20 cellular contexts compared by ENCODE assay signal in the genomic region with DNA sequence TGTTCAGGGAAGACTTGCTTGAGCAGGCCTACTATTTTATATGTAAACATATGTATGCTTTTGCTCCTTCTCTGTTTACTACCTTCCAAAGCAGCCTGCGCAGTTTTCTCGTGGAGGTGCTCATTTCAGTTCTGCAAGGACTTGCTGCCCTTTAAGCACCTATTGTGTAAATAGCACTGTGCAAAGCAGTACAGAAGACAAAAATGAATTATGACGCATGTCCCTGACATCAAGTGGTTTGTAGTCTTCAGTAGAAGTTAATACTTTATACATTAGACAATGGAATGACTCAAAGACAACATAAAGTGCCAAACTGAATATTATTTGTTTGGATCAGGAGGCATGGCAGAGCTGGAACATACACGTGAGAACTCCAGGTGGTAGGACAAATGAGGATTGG.
"Had no signal": no experiment of that assay in that cellular context is flagged by ENCODE, and none has a peak within 500 bp of the region (broad histone marks: within the 10 kb centered on the region; RNA-seq: fewer than 3 reads in every experiment).

No MANE protein-coding gene starts in this region.

- H3K9me3 ChIP-seq: right atrium auricular region, tibial nerve had no signal

- ATAC-seq: activated CD8-positive, alpha-beta T cell treated with anti-CD3 and anti-CD28 coated beads for 36 hours; activated naive CD4-positive, alpha-beta T cell treated with anti-CD3 and anti-CD28 coated beads, Interleukin-2, amount 50 U/mL, for 72 hours; activated T-cell treated with anti-CD3 and anti-CD28 coated beads, Interleukin-2, amount 50 U/mL, for 4 hours; left lobe of liver; WTC11 had no signal

- H3K4me3 ChIP-seq: hepatocyte, right atrium auricular region, tibial nerve had no signal

- H3K27me3 ChIP-seq: hepatocyte, right atrium auricular region, tibial nerve had no signal

- H3K27ac ChIP-seq: right atrium auricular region, tibial nerve had no signal

- H3K36me3 ChIP-seq: right atrium auricular region, tibial nerve had no signal

- DNase-seq: activated CD4-positive, alpha-beta T cell treated with anti-CD3 and anti-CD28 coated beads for 48 hours; activated CD8-positive, alpha-beta T cell treated with anti-CD3 and anti-CD28 coated beads for 36 hours; activated effector memory CD4-positive, alpha-beta T cell treated with anti-CD3 and anti-CD28 coated beads, Interleukin-2, amount 50 U/mL, for 16 hours; activated T-cell treated with anti-CD3 and anti-CD28 coated beads, Interleukin-2, amount 50 U/mL, for 4 hours; caudate nucleus; mesendoderm; nephron progenitor cell; occipital lobe; small intestine; stimulated activated CD4-positive, alpha-beta T cell treated with anti-CD3 and anti-CD28 coated beads, Interleukin-4, amount 100 ng/mL, for 4 hours; stimulated activated CD8-positive, alpha-beta memory T cell treated with anti-CD3 and anti-CD28 coated beads, Interleukin-4, amount 100 ng/mL, for 48 hours; stimulated activated naive CD4-positive, alpha-beta T cell treated with Interleukin-2 at 50 U/mL for 16 hours; substantia nigra; T-helper 2 cell had no signal

- H3K4me1 ChIP-seq: right atrium auricular region had no signal
